1 cellular context compared by ENCODE assay signal in the genomic region with DNA sequence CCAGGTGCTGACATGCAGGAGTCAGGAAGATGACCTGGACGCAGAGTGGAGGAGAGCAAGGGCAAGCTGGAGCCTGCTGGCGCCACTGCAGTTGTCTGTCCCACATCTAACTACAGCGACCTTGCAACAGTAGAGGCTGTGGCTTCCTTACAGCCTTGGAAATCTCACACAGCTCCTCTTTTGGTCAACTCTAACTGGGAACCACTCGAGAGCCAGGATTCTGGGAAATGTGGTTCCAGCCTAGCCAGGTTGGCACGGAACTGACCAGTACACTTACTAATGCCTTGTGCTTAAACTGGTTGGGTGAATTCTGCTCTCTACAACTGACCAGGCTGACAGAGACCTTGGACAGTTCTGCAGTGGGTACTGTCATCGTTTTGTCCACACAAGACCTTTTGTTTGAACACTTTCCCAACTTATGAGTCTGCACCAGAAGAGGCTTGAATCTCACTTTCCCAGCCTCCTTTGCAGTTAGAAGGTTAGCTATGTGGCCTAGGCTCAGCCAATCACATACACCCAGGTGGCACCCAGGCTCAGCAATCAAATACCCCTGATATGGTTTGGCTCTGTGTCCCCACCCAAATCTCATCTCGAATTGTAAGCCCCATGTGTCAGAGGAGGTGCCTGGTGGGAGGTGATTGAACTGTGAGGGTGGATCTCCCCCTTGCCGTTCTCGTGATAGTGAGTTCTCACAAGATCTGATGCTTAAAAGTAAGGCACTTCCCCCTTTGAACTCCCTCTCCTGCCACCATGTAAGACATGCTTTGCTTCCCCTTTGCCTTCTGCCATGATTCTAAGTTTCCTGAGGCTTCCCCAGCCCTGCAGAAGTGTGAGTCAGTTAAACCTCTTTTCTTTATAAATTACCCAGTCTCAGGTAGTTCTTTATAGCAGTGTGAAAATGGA.
TF ChIP-seq lines count a peak whose summit lies in the region.

No MANE protein-coding gene starts in this region.

TF ChIP-seq in GM12878, 131 proteins besides CTCF, POLR2A, EP300 and RAD21:
- TF ChIP-seq NFXL1 (IDR thresholded peaks at IDR 0.05; ENCODE audit: borderline replicate concordance) (0 out of 2 replicates have a peak, but pooled peaks have one; percentile 42), TCF3 (IDR thresholded peaks at IDR 0.05; ENCODE audit: borderline replicate concordance, insufficient read depth, low read depth, low read length) (no peak)
